In the genomic region with DNA sequence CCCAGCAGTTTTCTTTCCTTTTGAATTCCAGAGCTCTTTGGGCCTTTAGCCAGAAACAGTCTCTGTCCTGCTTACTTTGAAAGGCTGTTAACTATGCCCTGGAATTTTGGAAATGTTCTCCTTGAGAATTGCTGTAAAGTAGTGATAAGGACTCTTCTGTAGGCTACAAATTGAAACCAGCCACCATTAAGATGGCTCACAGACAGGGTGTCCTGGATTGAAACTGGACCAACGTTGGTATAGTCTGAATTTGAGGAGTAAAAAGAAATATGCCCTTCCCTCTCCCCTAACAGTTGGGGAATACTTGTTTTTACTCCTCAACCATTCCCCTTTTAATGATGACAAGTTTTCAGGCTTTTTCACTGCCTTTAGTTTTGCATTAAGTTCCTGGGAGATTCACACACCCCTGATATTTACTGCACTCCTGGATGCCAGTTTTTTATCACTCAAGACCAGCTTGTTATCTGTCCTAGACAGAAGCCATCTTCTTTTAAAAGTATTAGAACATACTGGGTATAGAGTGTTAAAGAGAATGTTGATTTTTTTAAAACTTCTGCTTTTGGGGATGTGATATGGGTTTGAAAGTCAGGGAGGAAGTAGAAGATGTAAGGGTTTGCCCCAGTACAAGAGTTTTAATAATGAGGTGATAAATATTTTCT, we compare ENCODE assay signal across 8 cellular contexts. TPM values are rescaled to one million over a fixed set of nuclear protein-coding genes. Genes with fewer than 3 reads are reported as not detected.
DNase-seq lines count a peak whose midpoint lies in the region; ATAC-seq and TF ChIP-seq lines count a peak whose summit lies in the region.
"Had no signal": no experiment of that assay in that cellular context is flagged by ENCODE, and none has a peak within 500 bp of the region (broad histone marks: within the 10 kb centered on the region; RNA-seq: fewer than 3 reads in every experiment).

No MANE protein-coding gene starts in this region.

- TF ChIP-seq CTCF in Calu3 (IDR thresholded peaks at IDR 0.05; ENCODE audit: unreplicated experiment) (no peak), osteoblast (IDR thresholded peaks at IDR 0.05; ENCODE audit: extremely low read depth, low read depth, low read length) (no peak), GM13976 (IDR thresholded peaks at IDR 0.05; ENCODE audit: borderline replicate concordance, control extremely low read depth, extremely low read depth, insufficient read depth, missing control alignments) (no peak)

- intact Hi-C loops in Calu3 (cut with micrococcal nuclease; ENCODE audit: unreplicated experiment), result loop anchor here (2.0 kb wide), 1 partner anchor 28 kb away; no protein-coding TSS in a partner anchor

- H3K36me3 ChIP-seq in osteoblast (ENCODE audit: insufficient read depth, low read length), result no peaks in the 10 kb centered on the region
- H3K36me3 ChIP-seq: brain microvascular endothelial cell had no signal

- H3K4me3 ChIP-seq in osteoblast (ENCODE audit: insufficient read depth, low read length), result peak overlapping the region; percentile 9

- H3K27ac Mint-ChIP-seq in Calu3 (ENCODE audit: unreplicated experiment), result peak overlapping the region; percentile 44
- H3K27ac Mint-ChIP-seq in central memory CD8-positive, alpha-beta T cell (ENCODE audit: low read depth), result peak overlapping the region; percentile 53

- CTCF ChIA-PET in Calu3 (lab: Charles Lee), result interaction anchor here (1.5 to 1.6 kb wide), 2 partner anchors 12 to 60 kb away, joined by 3 to 7 read pairs; no protein-coding TSS in a partner anchor

- H3K27me3 Mint-ChIP-seq in Calu3 (ENCODE audit: unreplicated experiment), result no peaks in the 10 kb centered on the region
- no peaks in the 10 kb centered on the region for H3K27me3 Mint-ChIP-seq in central memory CD8-positive, alpha-beta T cell

- H3K4me2 ChIP-seq in osteoblast (ENCODE audit: insufficient read depth, low read length), result peak overlapping the region; percentile 55

- H3K4me1 Mint-ChIP-seq in Calu3 (ENCODE audit: low read depth, unreplicated experiment), result peaks cover 91% of the 10 kb centered on the region
- peaks cover 100% of the 10 kb centered on the region for H3K4me1 Mint-ChIP-seq in central memory CD8-positive, alpha-beta T cell

- no peak for ATAC-seq in central memory CD8-positive, alpha-beta T cell (replicated peaks; ENCODE audit: extremely low read depth, poor library complexity, severe bottlenecking)
- no peak for ATAC-seq in GM18909 (IDR thresholded peaks at IDR 0.05; ENCODE audit: poor library complexity, unreplicated experiment)
- no peak for ATAC-seq in GM18870 (IDR thresholded peaks at IDR 0.05; ENCODE audit: unreplicated experiment)

- H3K4me1 ChIP-seq in osteoblast (ENCODE audit: insufficient read depth, low read length), result peaks cover 79% of the 10 kb centered on the region

- no peak overlapping the region for H2AFZ ChIP-seq in osteoblast (ENCODE audit: low read length)

- DNase-seq in Calu3 (no peak), MV-4-11 (lab: John Stamatoyannopoulos, UW) (peak; percentile 30), osteoblast (ENCODE audit: insufficient read length, low spot score, missing footprints) (no peak), GM13976 (ENCODE audit: low spot score) (no peak)
- no peak for DNase-seq in central memory CD8-positive, alpha-beta T cell (ENCODE audit: low spot score in 2 of 2)
- DNase-seq: brain microvascular endothelial cell had no signal

- peaks cover 3% of the 10 kb centered on the region for H3K9me3 Mint-ChIP-seq in Calu3 (ENCODE audit: low read depth, unreplicated experiment)
- H3K9me3 Mint-ChIP-seq in central memory CD8-positive, alpha-beta T cell, result no peaks in the 10 kb centered on the region

- peaks cover 73% of the 10 kb centered on the region for H4K20me1 ChIP-seq in osteoblast (ENCODE audit: insufficient read depth, low read length)

- H3K36me3 Mint-ChIP-seq in Calu3 (ENCODE audit: insufficient read depth, unreplicated experiment), result peaks cover 7% of the 10 kb centered on the region
- peaks cover 6% of the 10 kb centered on the region for H3K36me3 Mint-ChIP-seq in central memory CD8-positive, alpha-beta T cell (ENCODE audit: insufficient read depth)

- peaks cover 99% of the 10 kb centered on the region for H3K79me2 ChIP-seq in osteoblast (ENCODE audit: insufficient read depth, low read length)

- H3K9me3 ChIP-seq in osteoblast (ENCODE audit: low read depth, low read length), result no peaks in the 10 kb centered on the region

- H3K27ac ChIP-seq in osteoblast (ENCODE audit: low read depth, low read length), result no peak overlapping the region
- H3K27ac ChIP-seq: brain microvascular endothelial cell had no signal

- no TSS peak for BruUV-seq in Calu3 (replicated peaks; lab: Mats Ljungman, UMichigan)

- in situ Hi-C loops in GM13976 (cut with MboI; ENCODE audit: low sequenced_read_pairs, unreplicated experiment), result no loop called here

- H3K27me3 ChIP-seq in osteoblast (ENCODE audit: insufficient read depth, low read length), result no peaks in the 10 kb centered on the region
- H3K27me3 ChIP-seq: brain microvascular endothelial cell had no signal

- H3K4me3 Mint-ChIP-seq in Calu3 (ENCODE audit: low read depth, unreplicated experiment), result no peak overlapping the region
- peak overlapping the region; percentile 55 for H3K4me3 Mint-ChIP-seq in central memory CD8-positive, alpha-beta T cell

RNA-seq across cellular contexts. Expression of a gene that starts 21.9 kb away (rescaled TPM):
- total RNA-seq in Calu3 (2022) (129 and 152 TPM in 2 replicates), osteoblast (9.4 and 10.5 TPM in 2 replicates)

Comparison
In these comparisons a context has a peak if more than half of its experiments do, and no peak if none do; other contexts are left out.
1. RNA of a gene that starts 21.9 kb away (total RNA-seq): 129 to 152 TPM in Calu3; 9.4 to 10.5 TPM in osteoblast; every median in the first group is over 10 times any median in the second.